Comparison of ENCODE assay signal across 16 cellular contexts in genomic region chr6:6843057-6843627, GRCh38.
DNase-seq lines count a peak whose midpoint lies in the region; ATAC-seq and TF ChIP-seq lines count a peak whose summit lies in the region.
"Had no signal": no experiment of that assay in that cellular context is flagged by ENCODE, and none has a peak within 500 bp of the region (broad histone marks: within the 10 kb centered on the region; RNA-seq: fewer than 3 reads in every experiment).

No MANE protein-coding gene starts in this region.

- H3K79me1 ChIP-seq in mesenchymal stem cell (replicated peaks; ENCODE audit: low read length, poor library complexity, severe bottlenecking) = no peaks in the 10 kb centered on the region

- H3K27ac ChIP-seq in mesenchymal stem cell (ENCODE audit: low read length, poor library complexity, severe bottlenecking) (no peak overlapping the region), brain microvascular endothelial cell (no peak overlapping the region)
- H3K27ac ChIP-seq: pancreas had no signal

- H2BK12ac ChIP-seq in mesenchymal stem cell (ENCODE audit: low read length in 2 of 2) = peak overlapping the region; percentile 40 to 93

- H3K4me2 ChIP-seq in mesenchymal stem cell (ENCODE audit: low read length, poor library complexity, severe bottlenecking) = peak overlapping the region; percentile 35

- H2AK5ac ChIP-seq in mesenchymal stem cell (ENCODE audit: low read length, severe bottlenecking) = no peak overlapping the region

- peak overlapping the region; percentile 26 to 83 for H3K18ac ChIP-seq in mesenchymal stem cell (ENCODE audit: low read depth in 1 of 2, low read length in 2 of 2)

- H3K36me3 ChIP-seq in mesenchymal stem cell (ENCODE audit: control insufficient read depth in 1 of 2, insufficient read depth in 2 of 2, low read depth in 1 of 2, low read length in 2 of 2) (no peaks in the 10 kb centered on the region), brain microvascular endothelial cell (replicated peaks) (no peaks in the 10 kb centered on the region)
- H3K36me3 ChIP-seq: pancreas had no signal

- H3K23ac ChIP-seq in mesenchymal stem cell (ENCODE audit: low read length in 2 of 2) = no peak overlapping the region

- no peak for TF ChIP-seq CTCF in brain microvascular endothelial cell (IDR thresholded peaks at IDR 0.05; ENCODE audit: low read depth, low read length, missing control alignments)

- peaks cover 2% of the 10 kb centered on the region for H3K4me1 ChIP-seq in mesenchymal stem cell (ENCODE audit: control insufficient read depth, insufficient read depth, low read depth, low read length)
- H3K4me1 ChIP-seq: pancreas had no signal

- H4K8ac ChIP-seq in mesenchymal stem cell (ENCODE audit: low read length) = peak overlapping the region; percentile 93

- no peak for ATAC-seq in HG03571 (IDR thresholded peaks at IDR 0.05; ENCODE audit: unreplicated experiment)
- no peak for ATAC-seq in GM21526 (IDR thresholded peaks at IDR 0.05; ENCODE audit: low FRiP score, unreplicated experiment)
- ATAC-seq: activated CD8-positive, alpha-beta T cell treated with anti-CD3 and anti-CD28 coated beads for 36 hours; pancreas had no signal

- H2AFZ ChIP-seq in mesenchymal stem cell (ENCODE audit: low read depth, low read length) = no peak overlapping the region

- H2BK15ac ChIP-seq in mesenchymal stem cell (ENCODE audit: low read depth, poor library complexity, severe bottlenecking) = peak overlapping the region; percentile 77

- H3K9ac ChIP-seq in mesenchymal stem cell (ENCODE audit: low read length) = no peak overlapping the region

- H4K91ac ChIP-seq in mesenchymal stem cell (ENCODE audit: low read length) = peak overlapping the region; percentile 66

- no peak overlapping the region for H2BK5ac ChIP-seq in mesenchymal stem cell (ENCODE audit: low read depth, low read length, poor library complexity, severe bottlenecking)

- WGBS in mesenchymal stem cell = 13% methylated on average over 5 of the region's 5 CpGs

- no peak overlapping the region for H3K14ac ChIP-seq in mesenchymal stem cell (ENCODE audit: low read length in 2 of 2)

- peak overlapping the region; percentile 97 for H2BK120ac ChIP-seq in mesenchymal stem cell (ENCODE audit: low read depth, low read length)

- peaks cover 5 to 22% of the 10 kb centered on the region in 2 experiments for H3K27me3 ChIP-seq in mesenchymal stem cell (ENCODE audit: control insufficient read depth in 1 of 2, insufficient read depth in 1 of 2, low read length in 2 of 2)
- peaks cover 2% of the 10 kb centered on the region for H3K27me3 ChIP-seq in brain microvascular endothelial cell (replicated peaks)
- H3K27me3 ChIP-seq: pancreas had no signal

- H3K4me3 ChIP-seq in mesenchymal stem cell (ENCODE audit: insufficient read depth in 1 of 2, low read depth in 1 of 2, low read length in 2 of 2) = no peak overlapping the region
- no peak overlapping the region for H3K4me3 ChIP-seq in brain microvascular endothelial cell (ENCODE audit: low read depth, low read length)
- H3K4me3 ChIP-seq: pancreas had no signal

- in situ Hi-C loops in brain microvascular endothelial cell (cut with HindIII; ENCODE audit: low pct_ligation_motif_present, low sequenced_read_pairs) = no loop called here

- H3K9me3 ChIP-seq in mesenchymal stem cell (ENCODE audit: control insufficient read depth, low read length) = peaks cover 8% of the 10 kb centered on the region
- H3K9me3 ChIP-seq: pancreas had no signal

- H3K4ac ChIP-seq in mesenchymal stem cell (ENCODE audit: low read depth in 1 of 2, low read length in 2 of 2) = peak overlapping the region in 1 of 2 experiments; percentile 32

- DNase-seq in CD1c-positive myeloid dendritic cell (ENCODE audit: extremely low spot score) = peak; percentile 31
- peak; percentile 9 for DNase-seq in LHCN-M2 (ENCODE audit: low read depth)
- peak; percentile 9 for DNase-seq in dermis blood vessel endothelial cell
- DNase-seq in mesenchymal stem cell = peak; percentile 80
- DNase-seq in NCI-H2227 treated with DMSO at 0.1 percent for 48 hours (lab: John Stamatoyannopoulos, UW) = no peak
- no peak for DNase-seq in brain microvascular endothelial cell
- DNase-seq: activated CD8-positive, alpha-beta T cell treated with anti-CD3 and anti-CD28 coated beads for 36 hours; activated naive CD4-positive, alpha-beta T cell; cerebellar nuclear complex; DMS79 treated with DMSO at 0.1 percent for 48 hours; NCI-H1048; NCI-H446 treated with DMSO at 0.1 percent for 48 hours; pancreas; T1000 had no signal

Comparison
In these comparisons a context has a peak if more than half of its experiments do, and no peak if none do; other contexts are left out.
1. DNase-seq: peak in CD1c-positive myeloid dendritic cell (single experiment), LHCN-M2 (single experiment), dermis blood vessel endothelial cell (single experiment) and mesenchymal stem cell (single experiment); none in NCI-H2227 treated with DMSO at 0.1 percent for 48 hours (single experiment) and brain microvascular endothelial cell (single experiment).